In the genomic region with DNA sequence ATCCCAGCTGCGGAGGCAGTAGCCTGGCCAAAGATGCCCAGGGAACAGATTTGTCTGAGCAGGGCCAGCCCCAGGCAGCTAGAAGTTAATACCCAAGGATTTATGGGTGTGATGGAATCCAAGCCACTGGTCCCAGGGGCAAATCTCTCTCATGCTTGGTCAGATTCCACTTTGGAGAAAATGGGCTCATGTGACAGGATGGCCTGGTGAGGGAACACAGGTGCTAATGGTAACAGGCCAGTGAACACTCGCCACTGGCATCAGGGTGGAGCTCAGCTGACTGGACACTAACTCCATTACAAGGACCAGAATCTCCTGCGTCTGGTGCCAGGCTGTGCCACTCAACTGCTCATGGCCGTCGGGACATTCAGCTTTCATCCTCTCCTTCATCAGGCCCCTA, we compare ENCODE assay signal across 20 cellular contexts. TPM values are rescaled to one million over a fixed set of nuclear protein-coding genes. Genes with fewer than 3 reads are reported as not detected.
DNase-seq lines count a peak whose midpoint lies in the region; ATAC-seq and TF ChIP-seq lines count a peak whose summit lies in the region.
"Had no signal": no experiment of that assay in that cellular context is flagged by ENCODE, and none has a peak within 500 bp of the region (broad histone marks: within the 10 kb centered on the region; RNA-seq: fewer than 3 reads in every experiment).

No MANE protein-coding gene starts in this region.

- H3K9ac ChIP-seq in OCI-LY1 (ENCODE audit: low read length), result no peak overlapping the region
- H3K9ac ChIP-seq: BLaER1 treated with 17β-estradiol and CSF1 and Interleukin-3, amounts not matched to agents 10 nM and 100 nM had no signal

- no peak overlapping the region for H3K4me3 Mint-ChIP-seq in stimulated activated naive B cell treated with anti-CD40 and anti-IgM and Interleukin-4, amounts not matched to agents 10 μg/mL and 1 μg/mL and 100 μg/mL, for 72 hours

- peak overlapping the region; percentile 56 for H3K27ac Mint-ChIP-seq in stimulated activated naive B cell treated with anti-CD40 and anti-IgM and Interleukin-4, amounts not matched to agents 10 μg/mL and 1 μg/mL and 100 μg/mL, for 72 hours

- no peak for TF ChIP-seq CTCF in OCI-LY1 (IDR thresholded peaks at IDR 0.05; ENCODE audit: low read length)

- H4K20me1 ChIP-seq in OCI-LY1 (ENCODE audit: insufficient read depth, low read length), result no peaks in the 10 kb centered on the region

- peak; percentile 47 for ATAC-seq in Right ventricle myocardium superior (ENCODE audit: poor library complexity)
- ATAC-seq in stimulated activated naive B cell treated with anti-CD40 and anti-IgM and Interleukin-4, amounts not matched to agents 10 μg/mL and 1 μg/mL and 100 μg/mL, for 72 hours (replicated peaks), result no peak

- H3K9me2 ChIP-seq in OCI-LY1 (ENCODE audit: low read depth, low read length), result no peaks in the 10 kb centered on the region

- intact Hi-C loops in Right ventricle myocardium superior (cut with DNase I) (no loop called here), cardiac septum (cut with DNase I) (no loop called here), head of caudate nucleus (cut with DNase I) (no loop called here)

- peaks cover 99% of the 10 kb centered on the region for H3K36me3 ChIP-seq in OCI-LY1 (ENCODE audit: insufficient read depth, low read length)
- peaks cover 66% of the 10 kb centered on the region for H3K36me3 ChIP-seq in HAP-1 (replicated peaks)

- peak overlapping the region; percentile 50 for H3K27ac ChIP-seq in OCI-LY1 (ENCODE audit: low read depth, low read length, poor library complexity, severe bottlenecking)
- H3K27ac ChIP-seq: A549, PC-9 had no signal

- no peak overlapping the region for H3K4me2 ChIP-seq in OCI-LY1 (ENCODE audit: low read length)
- H3K4me2 ChIP-seq: A549, PC-9 had no signal

- no peaks in the 10 kb centered on the region for H3K27me3 Mint-ChIP-seq in stimulated activated naive B cell treated with anti-CD40 and anti-IgM and Interleukin-4, amounts not matched to agents 10 μg/mL and 1 μg/mL and 100 μg/mL, for 72 hours

- no peak overlapping the region for H3K4me3 ChIP-seq in OCI-LY1 (ENCODE audit: low read depth, low read length, poor library complexity, severe bottlenecking)
- no peak overlapping the region for H3K4me3 ChIP-seq in HAP-1
- H3K4me3 ChIP-seq: A549; BLaER1 treated with 17β-estradiol and CSF1 and Interleukin-3, amounts not matched to agents 10 nM and 100 nM; PC-9 had no signal

- H3K79me2 ChIP-seq in OCI-LY1 (ENCODE audit: insufficient read depth, low read length), result peaks cover 25% of the 10 kb centered on the region

- DNase-seq in Right ventricle myocardium superior, result no peak
- no peak for DNase-seq in cardiac septum (ENCODE audit: low spot score)
- DNase-seq in myocyte (ENCODE audit: low read depth), result peak; percentile 97
- DNase-seq in stimulated activated naive B cell treated with anti-CD40 and anti-IgM and Interleukin-4, amounts not matched to agents 10 μg/mL and 1 μg/mL and 100 μg/mL, for 72 hours, result no peak
- no peak for DNase-seq in head of caudate nucleus
- no peak for DNase-seq in SHP77 (lab: John Stamatoyannopoulos, UW)
- no peak for DNase-seq in HAP-1 (ENCODE audit: low spot score in 2 of 2)
- DNase-seq: DMS 273 treated with DMSO at 0.1 percent for 48 hours, GF-D8, GOT3, KBM-7, NCI-H1417 treated with DMSO at 0.1 percent for 48 hours, NCI-H2029, NCI-H2171, NCI-H446 treated with DMSO at 0.1 percent for 48 hours, NCI-H748 treated with DMSO at 0.1 percent for 48 hours, PC-9 had no signal

- H3K36me3 Mint-ChIP-seq in stimulated activated naive B cell treated with anti-CD40 and anti-IgM and Interleukin-4, amounts not matched to agents 10 μg/mL and 1 μg/mL and 100 μg/mL, for 72 hours, result peaks cover 34 to 53% of the 10 kb centered on the region in 2 donors

- H3K4me1 Mint-ChIP-seq in stimulated activated naive B cell treated with anti-CD40 and anti-IgM and Interleukin-4, amounts not matched to agents 10 μg/mL and 1 μg/mL and 100 μg/mL, for 72 hours, result peaks cover 25 to 41% of the 10 kb centered on the region in 2 donors

- H3K9me3 Mint-ChIP-seq in stimulated activated naive B cell treated with anti-CD40 and anti-IgM and Interleukin-4, amounts not matched to agents 10 μg/mL and 1 μg/mL and 100 μg/mL, for 72 hours, result peaks cover 7 to 8% of the 10 kb centered on the region in 2 donors

- in situ Hi-C loops in HAP-1 (cut with MboI; ENCODE audit: low sequenced_read_pairs), result no loop called here

- no peaks in the 10 kb centered on the region for H3F3A ChIP-seq in OCI-LY1 (ENCODE audit: insufficient read depth, low read length)

- H3K9me3 ChIP-seq in OCI-LY1 (ENCODE audit: low read length), result peaks cover 8% of the 10 kb centered on the region; the same call in 1 of the 2 replicates
- H3K9me3 ChIP-seq in HAP-1, result peaks cover 4% of the 10 kb centered on the region; the same call in 1 of the 2 replicates

- H3K4me1 ChIP-seq in OCI-LY1 (ENCODE audit: insufficient read depth, low read length, severe bottlenecking) (peaks cover 44% of the 10 kb centered on the region), HAP-1 (peaks cover 6% of the 10 kb centered on the region; the same call in 1 of the 2 replicates)

- H3K27me3 ChIP-seq in OCI-LY1 (ENCODE audit: insufficient read depth, low read length) (no peaks in the 10 kb centered on the region), HAP-1 (ENCODE audit: low read depth) (no peaks in the 10 kb centered on the region)
- H3K27me3 ChIP-seq: BLaER1 treated with 17β-estradiol and CSF1 and Interleukin-3, amounts not matched to agents 10 nM and 100 nM had no signal

- no peak overlapping the region for H2AFZ ChIP-seq in OCI-LY1 (ENCODE audit: low read length)
- H2AFZ ChIP-seq: PC-9 had no signal

RNA-seq across cellular contexts. Expression of gene MDM4, which starts 12.0 kb away (rescaled TPM):
- total RNA-seq in Right ventricle myocardium superior (24.2 TPM), cardiac septum (59.2 TPM), myocyte (27.7 and 36.3 TPM in 2 replicates)
- 11.2 TPM for polyA plus RNA-seq in myocyte (2012)

RNA-seq across cellular contexts. Expression of gene PIK3C2B, which starts 33.6 kb away (rescaled TPM):
- total RNA-seq in Right ventricle myocardium superior (17.7 TPM), cardiac septum (28.8 TPM), myocyte (4.9 and 5.6 TPM in 2 replicates)
- 7.9 TPM for polyA plus RNA-seq in myocyte (2012)
